Comparison of ENCODE assay signal across 9 cellular contexts in the genomic region with DNA sequence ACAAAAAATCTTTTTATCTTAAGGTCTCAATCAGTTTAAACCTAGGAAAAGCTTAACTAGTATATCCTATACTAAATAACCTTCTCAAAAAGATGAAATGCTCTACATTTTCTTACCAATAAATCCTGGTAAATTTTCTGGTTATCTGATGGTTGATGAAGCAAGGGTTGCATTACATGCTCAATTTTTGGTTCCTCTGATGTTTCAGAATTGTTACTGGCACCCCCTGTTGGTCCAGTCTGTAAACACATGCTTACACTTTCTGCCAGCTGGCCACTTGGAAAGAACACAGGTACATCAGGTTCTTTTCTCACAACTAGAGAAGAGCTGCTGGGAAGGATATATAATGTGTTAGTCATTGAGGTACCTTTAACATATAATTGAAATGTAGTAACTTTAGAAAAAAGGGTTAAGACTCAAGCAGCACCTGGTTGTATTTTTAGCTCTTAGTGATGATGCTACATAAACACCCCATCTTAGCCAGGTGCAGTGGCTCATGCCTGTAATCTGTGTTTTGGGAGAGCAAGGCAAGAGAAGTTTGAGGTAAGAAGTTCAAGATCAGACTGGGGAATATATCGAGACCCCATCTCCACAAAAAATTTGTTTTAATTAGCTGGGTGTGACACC. TPM values are rescaled to one million over a fixed set of nuclear protein-coding genes. Genes with fewer than 3 reads are reported as not detected.
A peak's percentile ranks its signal among the peaks of the same experiment; 100 is the strongest.
DNase-seq lines count a peak whose midpoint lies in the region; ATAC-seq and TF ChIP-seq lines count a peak whose summit lies in the region.
"Had no signal": no experiment of that assay in that cellular context is flagged by ENCODE, and none has a peak within 500 bp of the region (broad histone marks: within the 10 kb centered on the region; RNA-seq: fewer than 3 reads in every experiment).

No MANE protein-coding gene starts in this region.

- DNase-seq in CD4-positive, alpha-beta T cell, result peak in 6 of 10 experiments; percentile 5 to 20 (median 12)
- DNase-seq in NCI-H1694 (lab: John Stamatoyannopoulos, UW), result peak; percentile 23
- peak; percentile 30 to 50 for DNase-seq in activated CD4-positive, alpha-beta T cell treated with anti-CD3 and anti-CD28 coated beads, Interleukin-2, amount 50 U/mL, for 48 hours
- DNase-seq in fibroblast of peridontal ligament (ENCODE audit: extremely low read depth), result peak; percentile 56
- peak; percentile 47 for DNase-seq in pulmonary artery endothelial cell (ENCODE audit: low read depth, low spot score)
- no peak for DNase-seq in omental fat pad (ENCODE audit: low spot score)

- intact Hi-C loops in CD4-positive, alpha-beta T cell (cut with DNase I, micrococcal nuclease), result loop anchor here (2.0 to 5.0 kb wide), 2 partner anchors 70 to 71 kb away; partner anchors contain the start of gene PDZK1IP1 (in 1 of the 2)

- no peak overlapping the region for H3K27ac ChIP-seq in CD4-positive, alpha-beta T cell (ENCODE audit: low read depth, low read length)
- H3K27ac ChIP-seq: SK-N-MC had no signal

- H3K27ac Mint-ChIP-seq in CD4-positive, alpha-beta T cell, result no peak overlapping the region

- peak; percentile 39 for ATAC-seq in CD4-positive, alpha-beta T cell (ENCODE audit: poor library complexity)
- ATAC-seq in GM18907 (IDR thresholded peaks at IDR 0.05; ENCODE audit: unreplicated experiment) (peak; percentile 70), HG03159 (IDR thresholded peaks at IDR 0.05; ENCODE audit: unreplicated experiment) (no peak), omental fat pad (ENCODE audit: low FRiP score) (no peak)

- no peaks in the 10 kb centered on the region for H3K27me3 Mint-ChIP-seq in CD4-positive, alpha-beta T cell

- POLR2A ChIA-PET in CD4-positive, alpha-beta T cell (lab: Charles Lee), result interaction anchor here (1.2 to 2.3 kb wide), 2 partner anchors 12 to 51 kb away, joined by 4 to 7 read pairs; partner anchors contain the start of gene STIL

- H3K9me3 ChIP-seq in CD4-positive, alpha-beta T cell (ENCODE audit: control insufficient read depth, low read length), result no peaks in the 10 kb centered on the region

- TF ChIP-seq CTCF in CD4-positive, alpha-beta T cell (IDR thresholded peaks at IDR 0.05), result peak; percentile 68
- TF ChIP-seq CTCF in omental fat pad (IDR thresholded peaks at IDR 0.05), result peak in 1 of 3 donors; percentile 9

- no peaks in the 10 kb centered on the region for H3K27me3 ChIP-seq in CD4-positive, alpha-beta T cell (ENCODE audit: control insufficient read depth, insufficient read depth, low read length)

- no peaks in the 10 kb centered on the region for H3K9me3 Mint-ChIP-seq in CD4-positive, alpha-beta T cell

- CTCF ChIA-PET in CD4-positive, alpha-beta T cell (lab: Charles Lee), result interaction anchor here (1.0 to 2.4 kb wide), 6 partner anchors 9 to 84 kb away, joined by 3 to 10 read pairs (median 3); no protein-coding TSS in a partner anchor

- no peaks in the 10 kb centered on the region for H3K36me3 Mint-ChIP-seq in CD4-positive, alpha-beta T cell (ENCODE audit: low read depth)

- H3K4me3 Mint-ChIP-seq in CD4-positive, alpha-beta T cell, result no peak overlapping the region

- H3K4me1 Mint-ChIP-seq in CD4-positive, alpha-beta T cell (ENCODE audit: low read depth), result no peaks in the 10 kb centered on the region

RNA-seq across cellular contexts. Expression of gene TAL1, which starts 30.9 kb away (rescaled TPM):
- not detected for total RNA-seq in CD4-positive, alpha-beta T cell
- 37.9 and 54.0 TPM in 2 replicates for total RNA-seq in pulmonary artery endothelial cell
- 10 to 100 TPM in 1 of 4 donors, 1 to 10 TPM in 3; 2.4 to 21.1 (median 5.1) TPM for total RNA-seq in omental fat pad

RNA-seq across cellular contexts. Expression of gene STIL, which starts 51.0 kb away (rescaled TPM):
- total RNA-seq in CD4-positive, alpha-beta T cell, result 1 to 10 TPM; 1.7 to 2.1 TPM
- 8.4 and 15.8 TPM in 2 replicates for total RNA-seq in pulmonary artery endothelial cell
- 1 to 10 TPM; 1.0 to 2.2 (median 1.3) TPM for total RNA-seq in omental fat pad

Comparison
In these comparisons a context has a peak if more than half of its experiments do, and no peak if none do; other contexts are left out.
1. ATAC-seq: peak in CD4-positive, alpha-beta T cell (single experiment) and GM18907 (single experiment); none in HG03159 (single experiment) and omental fat pad (single experiment).